ENCODE assay signal across 8 cellular contexts in the genomic region with DNA sequence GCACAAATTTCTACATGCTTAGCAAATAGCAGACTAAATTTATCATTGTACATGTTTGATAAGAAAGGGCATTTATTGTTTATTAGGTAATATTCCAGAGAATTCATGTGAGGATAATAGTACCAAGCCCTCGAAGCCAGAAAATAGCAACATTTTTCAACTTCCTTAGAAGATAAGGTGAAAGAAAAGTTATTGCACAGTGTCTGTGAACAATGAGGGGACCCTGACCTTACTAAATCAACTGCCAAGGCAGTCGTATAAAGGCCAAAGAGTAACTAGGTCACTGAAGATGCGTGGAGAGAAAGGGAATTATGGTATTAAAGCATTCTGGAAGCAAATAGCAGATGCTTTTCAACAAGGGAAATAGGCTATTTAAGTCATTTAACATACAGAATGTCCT.
"Had no signal": no experiment of that assay in that cellular context is flagged by ENCODE, and none has a peak within 500 bp of the region (broad histone marks: within the 10 kb centered on the region; RNA-seq: fewer than 3 reads in every experiment).

No MANE protein-coding gene starts in this region.

- H3K4me3 ChIP-seq: GM12878 had no signal

- DNase-seq: GDM1, GF-D8 had no signal

- FAIRE-seq: G401.6, GM12891, GM12892, GM18507, GM19239 had no signal

- ATAC-seq: GM12878 had no signal
